Comparison of ENCODE assay signal across 26 cellular contexts in the genomic region with DNA sequence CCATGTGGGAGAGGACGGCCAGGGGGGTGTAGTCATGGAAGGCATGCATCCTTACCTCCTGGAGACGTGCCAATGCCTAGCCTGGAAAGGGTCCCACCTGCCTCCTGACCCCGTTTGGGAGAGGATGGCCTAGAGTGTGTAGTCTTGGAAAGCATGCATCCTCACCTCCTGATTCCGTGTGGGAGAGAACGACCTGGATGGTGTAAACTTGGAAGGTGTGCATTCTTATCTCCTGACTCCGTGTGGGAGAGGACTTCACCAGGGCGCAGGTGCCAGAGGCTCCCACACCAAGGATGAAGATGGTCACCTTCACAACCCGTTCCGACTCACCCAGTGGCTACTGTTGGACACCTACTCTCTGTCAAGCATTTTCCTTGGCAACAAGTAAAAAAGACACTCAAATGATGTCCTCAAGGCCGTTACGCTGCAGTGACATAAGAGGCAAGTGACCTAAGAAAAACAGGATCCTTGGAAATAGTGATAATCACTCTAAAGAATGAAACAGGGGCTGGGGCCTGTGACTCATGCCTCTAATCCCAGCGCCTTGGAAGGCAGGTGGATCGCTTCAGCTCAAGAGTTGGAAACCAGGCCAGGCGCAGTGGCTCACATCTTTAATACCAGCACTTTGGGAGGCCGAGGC. TPM values are rescaled to one million over a fixed set of nuclear protein-coding genes. Genes with fewer than 3 reads are reported as not detected.
"Had no signal": no experiment of that assay in that cellular context is flagged by ENCODE, and none has a peak within 500 bp of the region (broad histone marks: within the 10 kb centered on the region; RNA-seq: fewer than 3 reads in every experiment).

No MANE protein-coding gene starts in this region.

- H3K4me1 ChIP-seq: ascending aorta, body of pancreas, Peyer's patch had no signal

- H3K36me3 ChIP-seq: ascending aorta, Peyer's patch had no signal

- FAIRE-seq: bronchial epithelial cell had no signal

- H3K4me3 ChIP-seq: ascending aorta, body of pancreas, Peyer's patch had no signal

- H3K9me3 ChIP-seq: ascending aorta, Peyer's patch had no signal

- H3K27ac ChIP-seq: ascending aorta, body of pancreas, Peyer's patch had no signal

- ATAC-seq: activated CD8-positive, alpha-beta T cell treated with anti-CD3 and anti-CD28 coated beads, Interleukin-2, amount 10 ng/mL, durations not matched to agents 7 days and 5 days; activated naive CD4-positive, alpha-beta T cell treated with anti-CD3 and anti-CD28 coated beads, Interleukin-2, amount 50 U/mL, for 72 hours; activated naive CD8-positive, alpha-beta T cell treated with anti-CD3 and anti-CD28 coated beads, Interleukin-2, amount 50 U/mL, for 24 hours; body of pancreas; T-helper 17 cell; WTC11 had no signal

- H3K27me3 ChIP-seq: ascending aorta, body of pancreas, Peyer's patch had no signal

- DNase-seq: activated CD4-positive, alpha-beta T cell treated with anti-CD3 and anti-CD28 coated beads for 48 hours; activated CD4-positive, alpha-beta T cell treated with anti-CD3 and anti-CD28 coated beads, Interleukin-2, amount 50 U/mL, for 4 hours; activated CD4-positive, CD25-positive, alpha-beta regulatory T cell treated with anti-CD3 and anti-CD28 coated beads, Interleukin-2, amount 50 U/mL, for 72 hours; activated CD8-positive, alpha-beta memory T cell treated with anti-CD3 and anti-CD28 coated beads, Interleukin-2, amount 50 U/mL, for 48 hours; activated CD8-positive, alpha-beta T cell treated with anti-CD3 and anti-CD28 coated beads, Interleukin-2, amount 10 ng/mL, durations not matched to agents 7 days and 5 days; activated naive CD8-positive, alpha-beta T cell treated with anti-CD3 and anti-CD28 coated beads, Interleukin-2, amount 50 U/mL, for 24 hours; activated T-cell treated with anti-CD3 and anti-CD28 coated beads, Interleukin-2, amount 50 U/mL, for 1 hour; amniotic stem cell; body of pancreas; central memory CD4-positive, alpha-beta T cell; NCI-H1048; NCI-H1930; NCI-H2171 treated with DMSO at 0.1 percent for 48 hours; NCI-H226; NCI-H526; NCI-H774; Peyer's patch; SHP77 treated with DMSO at 0.1 percent for 48 hours; T-helper 17 cell; T-helper 9 cell had no signal

RNA-seq across cellular contexts. Expression of a gene that starts 37.5 kb away (rescaled TPM):
- total RNA-seq: activated CD8-positive, alpha-beta T cell treated with anti-CD3 and anti-CD28 coated beads, Interleukin-2, amount 10 ng/mL, durations not matched to agents 7 days and 5 days; activated naive CD4-positive, alpha-beta T cell treated with anti-CD3 and anti-CD28 coated beads, Interleukin-2, amount 50 U/mL, for 72 hours; NCI-H460; SK-MEL-5; T-helper 17 cell had no signal
